Comparison of ENCODE assay signal across 7 cellular contexts in genomic region chr3:50337175-50337861, GRCh38. TPM values are rescaled to one million over a fixed set of nuclear protein-coding genes. Genes with fewer than 3 reads are reported as not detected.
DNase-seq lines count a peak whose midpoint lies in the region; ATAC-seq and TF ChIP-seq lines count a peak whose summit lies in the region.

No MANE protein-coding gene starts in this region.

- TF ChIP-seq CTCF in astrocyte of the cerebellum (IDR thresholded peaks at IDR 0.05; ENCODE audit: low read depth, low read length, missing control alignments) = no peak
- no peak for TF ChIP-seq CTCF in hepatocyte (IDR thresholded peaks at IDR 0.05; ENCODE audit: poor library complexity)

- in situ Hi-C loops in astrocyte of the cerebellum (cut with HindIII; ENCODE audit: low sequenced_read_pairs) = no loop called here

- DNase-seq in NCI-H2029 (lab: John Stamatoyannopoulos, UW) (peak; percentile 92), T-helper 9 cell (peak; percentile 86), astrocyte of the cerebellum (ENCODE audit: low read depth) (peak; percentile 98), hepatocyte (ENCODE audit: low spot score) (peak; percentile 99), retina (peak; percentile 97)

- peak overlapping the region; percentile 92 for H3K27ac ChIP-seq in hepatocyte

- ATAC-seq in GM18508 (IDR thresholded peaks at IDR 0.05; ENCODE audit: insufficient read depth, unreplicated experiment) (peak; percentile 48), HG02981 (IDR thresholded peaks at IDR 0.05; ENCODE audit: unreplicated experiment) (peak; percentile 67)

- peaks cover 41% of the 10 kb centered on the region for H3K79me2 ChIP-seq in hepatocyte

- no peaks in the 10 kb centered on the region for H3K36me3 ChIP-seq in hepatocyte (replicated peaks; ENCODE audit: insufficient read depth, low read depth)

- H2AFZ ChIP-seq in hepatocyte = peak overlapping the region; percentile 69

- no peaks in the 10 kb centered on the region for H3K9me2 ChIP-seq in hepatocyte (replicated peaks; ENCODE audit: insufficient read depth)

- peaks cover 3% of the 10 kb centered on the region for H4K20me1 ChIP-seq in hepatocyte (ENCODE audit: insufficient read depth, poor library complexity, severe bottlenecking)

- peak overlapping the region; percentile 74 for H3K4me3 ChIP-seq in astrocyte of the cerebellum (ENCODE audit: low read depth, low read length)
- H3K4me3 ChIP-seq in hepatocyte = peak overlapping the region; percentile 63

- peaks cover 25% of the 10 kb centered on the region for H3K27me3 ChIP-seq in hepatocyte

- peak overlapping the region; percentile 93 for H3K4me2 ChIP-seq in hepatocyte

- peaks cover 34% of the 10 kb centered on the region for H3K4me1 ChIP-seq in hepatocyte (ENCODE audit: insufficient read depth)

- WGBS in hepatocyte (ENCODE audit: low lambda C conversion rate, missing lambda C conversion rate) = under 1% methylated on average over 68 of the region's 79 CpGs

- H3K9me3 ChIP-seq in hepatocyte (ENCODE audit: low read depth) = no peaks in the 10 kb centered on the region

RNA-seq across cellular contexts. Expression of gene RASSF1, which starts 3.3 kb away (rescaled TPM):
- 11.3 and 13.4 TPM in 2 replicates for total RNA-seq in hepatocyte
- 22.9 and 30.1 TPM in 2 replicates for polyA plus RNA-seq in hepatocyte

RNA-seq across cellular contexts. Expression of gene ZMYND10, which starts 8.2 kb away (rescaled TPM):
- 0.20 and 0.44 TPM in 2 replicates for total RNA-seq in hepatocyte
- 0.18 and 0.77 TPM in 2 replicates for polyA plus RNA-seq in hepatocyte

RNA-seq across cellular contexts. Expression of gene TUSC2, which starts 9.3 kb away (rescaled TPM):
- 30.0 and 33.1 TPM in 2 replicates for total RNA-seq in hepatocyte
- polyA plus RNA-seq in hepatocyte = 45.6 and 59.0 TPM in 2 replicates

RNA-seq across cellular contexts. Expression of gene NPRL2, which starts 13.3 kb away (rescaled TPM):
- total RNA-seq in hepatocyte = 22.3 and 23.5 TPM in 2 replicates
- polyA plus RNA-seq in hepatocyte = 27.0 and 34.6 TPM in 2 replicates

RNA-seq across cellular contexts. Expression of gene CYB561D2, which starts 13.3 kb away (rescaled TPM):
- 31.0 and 37.3 TPM in 2 replicates for total RNA-seq in hepatocyte
- 40.5 and 46.9 TPM in 2 replicates for polyA plus RNA-seq in hepatocyte

Comparison
In these comparisons a context has a peak if more than half of its experiments do, and no peak if none do; other contexts are left out.
1. Peak in every context shown above with its lines: DNase-seq, ATAC-seq, H3K4me3 ChIP-seq and H3K27ac ChIP-seq.